In genomic region chr10:103854265-103854686, GRCh38 we compare ENCODE assay signal across 8 cellular contexts. TPM values are rescaled to one million over a fixed set of nuclear protein-coding genes. Genes with fewer than 3 reads are reported as not detected.
DNase-seq lines count a peak whose midpoint lies in the region; ATAC-seq and TF ChIP-seq lines count a peak whose summit lies in the region.

No MANE protein-coding gene starts in this region.

- no peak overlapping the region for H3K9ac ChIP-seq in DND-41 (ENCODE audit: low read depth, low read length)

- no peaks in the 10 kb centered on the region for H3K9me3 ChIP-seq in DND-41 (ENCODE audit: insufficient read depth, low read length, severe bottlenecking)
- no peaks in the 10 kb centered on the region for H3K9me3 ChIP-seq in Peyer's patch
- no peaks in the 10 kb centered on the region for H3K9me3 ChIP-seq in esophagus (ENCODE audit: control insufficient read depth in 2 of 2, insufficient read depth in 1 of 2, low read depth in 1 of 2, low read length in 1 of 2)
- no peaks in the 10 kb centered on the region for H3K9me3 ChIP-seq in neuron (ENCODE audit: low read length)

- H3K4me2 ChIP-seq in DND-41 (ENCODE audit: insufficient read depth, low read length): no peak overlapping the region

- 2 to 6% methylated on average over 13 of the region's 13 CpGs for whole genome bisulfite sequencing in esophagus, 2 donors

- H4K20me1 ChIP-seq in DND-41 (ENCODE audit: insufficient read depth, low read length): 0 out of 2 replicates have a peak, but pooled peaks cover 4% of the 10 kb centered on the region

- no peaks in the 10 kb centered on the region for H3K36me3 ChIP-seq in DND-41 (ENCODE audit: insufficient read depth, low read length)
- H3K36me3 ChIP-seq in Peyer's patch: no peaks in the 10 kb centered on the region
- peaks cover 0 to 4% of the 10 kb centered on the region in 2 donors for H3K36me3 ChIP-seq in esophagus (ENCODE audit: control insufficient read depth in 2 of 2, insufficient read depth in 2 of 2, low read length in 1 of 2)
- no peaks in the 10 kb centered on the region for H3K36me3 ChIP-seq in neuron (ENCODE audit: insufficient read depth, low read length)

- TF ChIP-seq POLR2A in Peyer's patch (IDR thresholded peaks at IDR 0.05): no peak

- peaks cover 47% of the 10 kb centered on the region for H3K27me3 ChIP-seq in DND-41 (ENCODE audit: insufficient read depth, low read length, poor library complexity)
- H3K27me3 ChIP-seq in Peyer's patch: no peaks in the 10 kb centered on the region
- H3K27me3 ChIP-seq in esophagus (ENCODE audit: control insufficient read depth in 1 of 2, insufficient read depth in 2 of 2, low read length in 2 of 2): no peaks in the 10 kb centered on the region
- H3K27me3 ChIP-seq in neuron (ENCODE audit: insufficient read depth, low read length): peaks cover 29% of the 10 kb centered on the region

- DNase-seq in DND-41: peak; percentile 11
- DNase-seq in Peyer's patch: no peak
- no peak for DNase-seq in ACHN
- no peak for DNase-seq in LoVo (ENCODE audit: low spot score)
- no peak for DNase-seq in superior temporal gyrus (ENCODE audit: extremely low spot score)
- no peak for DNase-seq in GM13977 (ENCODE audit: low spot score)

- in situ Hi-C loops in ACHN (cut with HindIII; ENCODE audit: low pct_ligation_motif_present, low pct_unique_long_range_greater_than_20kb, low sequenced_read_pairs) (loop anchor here (25.0 kb wide), 1 partner anchor 142 kb away; no protein-coding TSS in a partner anchor), GM13977 (cut with MboI; ENCODE audit: low pct_unique_long_range_greater_than_20kb, low sequenced_read_pairs, unreplicated experiment) (no loop called here)

- no peak overlapping the region for H3K27ac ChIP-seq in DND-41 (ENCODE audit: low read length)
- peak overlapping the region; percentile 50 to 77 (median 74) for H3K27ac ChIP-seq in Peyer's patch
- H3K27ac ChIP-seq in esophagus (ENCODE audit: low read depth in 2 of 2, low read length in 1 of 2): peak overlapping the region; percentile 66 to 70

- TF ChIP-seq CTCF in DND-41 (IDR thresholded peaks at IDR 0.05; ENCODE audit: borderline replicate concordance, extremely low read depth, low read length, poor library complexity, severe bottlenecking) (no peak), Peyer's patch (IDR thresholded peaks at IDR 0.05) (peak in 1 of 6 experiments; percentile 4), GM13977 (IDR thresholded peaks at IDR 0.05; ENCODE audit: extremely low read depth, insufficient read depth, missing control alignments) (no peak)

- H3K4me1 ChIP-seq in DND-41 (ENCODE audit: insufficient read depth, low read length) (no peaks in the 10 kb centered on the region), Peyer's patch (peaks cover 0 to 62% (median 11%) of the 10 kb centered on the region in 4 donors), esophagus (ENCODE audit: control insufficient read depth in 2 of 2, insufficient read depth in 2 of 2, low read length in 1 of 2) (peaks cover 6 to 20% of the 10 kb centered on the region in 2 donors), neuron (ENCODE audit: insufficient read depth, low read length) (peaks cover 20% of the 10 kb centered on the region)

- H2AFZ ChIP-seq in DND-41 (ENCODE audit: low read depth, low read length): no peak overlapping the region
- H2AFZ ChIP-seq in neuron (ENCODE audit: low read depth, low read length): peak overlapping the region; percentile 37

- H3K4me3 ChIP-seq in DND-41 (ENCODE audit: low read depth in 1 of 2, low read length in 2 of 2): no peak overlapping the region
- peak overlapping the region; percentile 50 to 74 (median 54) for H3K4me3 ChIP-seq in Peyer's patch
- peak overlapping the region; percentile 70 to 77 for H3K4me3 ChIP-seq in esophagus (ENCODE audit: low read depth in 1 of 2, low read length in 2 of 2)
- peak overlapping the region; percentile 50 for H3K4me3 ChIP-seq in neuron (ENCODE audit: low read length)

- H3K79me2 ChIP-seq in DND-41 (ENCODE audit: insufficient read depth, low read length): no peaks in the 10 kb centered on the region

- ATAC-seq in DND-41 (ENCODE audit: insufficient read depth, low read depth): peak; percentile 15; the same call in 1 of the 3 replicates

RNA-seq across cellular contexts. Expression of gene SH3PXD2A, which starts 1.1 kb away (rescaled TPM):
- 10 to 100 TPM; 12.1 to 68.5 (median 21.7) TPM for total RNA-seq in Peyer's patch
- 10 to 100 TPM; 14.9 to 34.2 TPM for polyA plus RNA-seq in esophagus

Comparison
In these comparisons a context has a peak if more than half of its experiments do, and no peak if none do; other contexts are left out.
1. H3K4me3 ChIP-seq: peak in Peyer's patch (4 of 4), esophagus (2 of 2) and neuron (single experiment); none in DND-41 (0 of 2).